In the genomic region with DNA sequence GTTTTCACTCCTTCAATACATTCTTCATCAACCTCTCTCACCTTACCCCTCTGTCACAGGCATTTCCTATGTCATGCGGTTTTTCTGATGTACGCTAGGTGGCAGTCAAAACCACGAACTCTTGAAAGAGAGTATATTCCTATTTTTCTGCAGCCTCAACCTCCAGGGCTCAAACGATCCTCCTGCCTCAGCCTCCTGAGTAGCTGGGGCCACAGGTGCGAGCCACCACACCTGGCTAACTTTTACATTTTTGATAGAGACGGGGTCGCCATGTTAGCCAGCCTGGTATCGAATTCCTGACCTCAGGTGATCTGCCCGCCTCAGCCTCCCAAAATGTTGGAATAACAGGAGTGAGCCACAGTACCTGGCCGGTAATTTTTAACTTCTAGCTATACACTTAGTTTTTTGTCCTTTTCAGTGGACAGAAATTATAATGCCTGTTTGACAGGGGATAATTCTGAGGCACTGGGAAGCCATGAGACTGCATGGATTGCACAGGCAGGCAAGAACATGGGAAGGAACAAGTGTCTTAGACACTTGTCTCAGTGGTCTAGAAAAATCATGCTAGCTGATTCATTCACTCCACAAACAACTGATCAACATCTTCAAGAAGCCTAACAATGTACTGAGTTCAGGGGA, we compare ENCODE assay signal across 8 cellular contexts. TPM values are rescaled to one million over a fixed set of nuclear protein-coding genes. Genes with fewer than 3 reads are reported as not detected.
A peak's percentile ranks its signal among the peaks of the same experiment; 100 is the strongest.
DNase-seq lines count a peak whose midpoint lies in the region; ATAC-seq and TF ChIP-seq lines count a peak whose summit lies in the region.

No MANE protein-coding gene starts in this region.

- ATAC-seq in naive B cell (ENCODE audit: low read depth in 2 of 2) = peak; percentile 46 to 68
- no peak for ATAC-seq in HG02973 (IDR thresholded peaks at IDR 0.05; ENCODE audit: unreplicated experiment)

- H3K4me1 Mint-ChIP-seq in endothelial cell (ENCODE audit: unreplicated experiment) (peaks cover 3% of the 10 kb centered on the region), naive B cell (peaks cover 7 to 9% (median 8%) of the 10 kb centered on the region in 3 donors)

- no peaks in the 10 kb centered on the region for H3K9me3 Mint-ChIP-seq in endothelial cell (ENCODE audit: unreplicated experiment)
- H3K9me3 Mint-ChIP-seq in naive B cell = no peaks in the 10 kb centered on the region

- no peak overlapping the region for H3K27ac Mint-ChIP-seq in endothelial cell (ENCODE audit: unreplicated experiment)
- peak overlapping the region in 2 of 6 donors; percentile 75 to 82 for H3K27ac Mint-ChIP-seq in naive B cell

- H3K36me3 Mint-ChIP-seq in endothelial cell (ENCODE audit: low read depth, unreplicated experiment) (no peaks in the 10 kb centered on the region), naive B cell (no peaks in the 10 kb centered on the region)

- no peak for TF ChIP-seq POLR2A in lower leg skin (IDR thresholded peaks at IDR 0.05)

- 35 to 37% methylated on average over 10 of the region's 10 CpGs for WGBS in lower leg skin, 2 donors

- TF ChIP-seq CTCF in VCaP (conservative IDR thresholded peaks at IDR 0.05) = peak; percentile 85
- peak; percentile 84 for TF ChIP-seq CTCF in endothelial cell (IDR thresholded peaks at IDR 0.05; ENCODE audit: unreplicated experiment)
- TF ChIP-seq CTCF in lower leg skin (IDR thresholded peaks at IDR 0.05) = no peak

- no peak overlapping the region for H3K4me3 Mint-ChIP-seq in endothelial cell (ENCODE audit: unreplicated experiment)
- H3K4me3 Mint-ChIP-seq in naive B cell = no peak overlapping the region

- DNase-seq in activated naive CD4-positive, alpha-beta T cell treated with Interleukin-2 at 50 U/mL for 16 hours = peak; percentile 24
- DNase-seq in activated naive CD4-positive, alpha-beta T cell treated with anti-CD3 and anti-CD28 coated beads, Interleukin-2, amount 50 U/mL, for 16 hours = no peak
- peak; percentile 17 for DNase-seq in NCI-H2107 (lab: John Stamatoyannopoulos, UW)
- peak; percentile 29 for DNase-seq in endothelial cell (ENCODE audit: low spot score)
- DNase-seq in naive B cell = peak; percentile 49
- DNase-seq in lower leg skin (ENCODE audit: low spot score in 2 of 2) = no peak

- H3K4me3 ChIP-seq in lower leg skin (ENCODE audit: low read depth, poor library complexity, severe bottlenecking) = no peak overlapping the region

- intact Hi-C loops in lower leg skin (cut with DNase I; ENCODE audit: low total_unique reads) = no loop called here

- H3K27ac ChIP-seq in VCaP = no peak overlapping the region

- H3K27me3 Mint-ChIP-seq in endothelial cell (ENCODE audit: unreplicated experiment) (no peaks in the 10 kb centered on the region), naive B cell (no peaks in the 10 kb centered on the region)

RNA-seq across cellular contexts. Expression of gene HFE, which starts 22.5 kb away (rescaled TPM):
- total RNA-seq in endothelial cell (ENCODE audit: unreplicated experiment) (1.2 TPM), lower leg skin (1 to 10 TPM; 4.2 to 6.8 (median 5.5) TPM)
- 1 to 10 TPM in 4 of 6 donors, under 1 TPM in 1, not detected in 1; 0.47 to 3.3 (median 2.9) TPM for polyA plus RNA-seq in naive B cell (ENCODE audit: low read depth in 6 of 6)

Comparison
In these comparisons a context has a peak if more than half of its experiments do, and no peak if none do; other contexts are left out.
1. DNase-seq: peak in activated naive CD4-positive, alpha-beta T cell treated with Interleukin-2 at 50 U/mL for 16 hours (single experiment), NCI-H2107 (single experiment), endothelial cell (single experiment) and naive B cell (single experiment); none in activated naive CD4-positive, alpha-beta T cell treated with anti-CD3 and anti-CD28 coated beads, Interleukin-2, amount 50 U/mL, for 16 hours (single experiment) and lower leg skin (0 of 2).
2. CTCF ChIP-seq: peak in VCaP (single experiment) and endothelial cell (single experiment); none in lower leg skin (0 of 3).